Comparison of ENCODE assay signal across 9 cellular contexts in the genomic region with DNA sequence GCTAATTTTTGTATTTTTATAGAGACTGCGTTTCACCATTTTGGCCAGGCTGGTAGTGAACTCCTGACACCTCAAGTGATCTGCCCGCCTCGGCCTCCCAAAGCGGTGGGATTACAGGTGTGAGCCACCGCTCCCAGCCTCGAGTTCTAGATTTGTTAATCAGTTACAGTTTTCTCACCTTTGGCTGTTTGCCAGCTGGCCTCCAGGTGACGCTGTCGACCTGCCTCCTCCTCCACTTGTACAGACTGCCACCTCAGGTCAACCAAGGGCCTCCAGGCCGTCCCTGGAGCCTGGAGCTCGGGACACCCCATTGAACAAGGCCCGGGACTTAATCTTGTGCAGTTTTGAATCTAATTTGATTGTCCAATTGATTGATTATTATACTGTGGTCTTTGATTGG. TPM values are rescaled to one million over a fixed set of nuclear protein-coding genes. Genes with fewer than 3 reads are reported as not detected.
A peak's percentile ranks its signal among the peaks of the same experiment; 100 is the strongest.
DNase-seq lines count a peak whose midpoint lies in the region; ATAC-seq, FAIRE-seq and TF ChIP-seq lines count a peak whose summit lies in the region.
"Had no signal": no experiment of that assay in that cellular context is flagged by ENCODE, and none has a peak within 500 bp of the region (broad histone marks: within the 10 kb centered on the region; RNA-seq: fewer than 3 reads in every experiment).

No MANE protein-coding gene starts in this region.

- 29% methylated on average over 11 of the region's 11 CpGs for WGBS in K562 (ENCODE audit: insufficient coverage, low coverage, missing lambda C conversion rate)

- H3K9ac ChIP-seq in OCI-LY1 (ENCODE audit: low read length): no peak overlapping the region
- no peak overlapping the region for H3K9ac ChIP-seq in K562 (ENCODE audit: insufficient read depth in 1 of 2, low read depth in 2 of 2, low read length in 2 of 2)

- H3K9me1 ChIP-seq in K562 (ENCODE audit: control insufficient read depth, insufficient read depth, low read length): no peaks in the 10 kb centered on the region

- H3K9me3 ChIP-seq in OCI-LY1 (ENCODE audit: low read length): no peaks in the 10 kb centered on the region
- H3K9me3 ChIP-seq in K562 (replicated peaks; ENCODE audit: control insufficient read depth, insufficient read depth, low read depth, low read length): no peaks in the 10 kb centered on the region
- H3K9me3 ChIP-seq in A673 (ENCODE audit: low read depth, low read length, poor library complexity, severe bottlenecking): no peaks in the 10 kb centered on the region
- H3K9me3 ChIP-seq: prostate gland had no signal

- no peak overlapping the region for H2AFZ ChIP-seq in OCI-LY1 (ENCODE audit: low read length)
- no peak overlapping the region for H2AFZ ChIP-seq in K562 (ENCODE audit: low read depth, low read length)

- no peak for TF ChIP-seq EP300 in K562 (IDR thresholded peaks at IDR 0.05; ENCODE audit: low read length)

- in situ Hi-C loops in K562 (cut with MboI): no loop called here

- H3K79me2 ChIP-seq in OCI-LY1 (ENCODE audit: insufficient read depth, low read length): no peaks in the 10 kb centered on the region
- H3K79me2 ChIP-seq in K562 (ENCODE audit: control insufficient read depth, insufficient read depth, low read length): no peaks in the 10 kb centered on the region

- no TSS peak for BruUV-seq in K562 (replicated peaks; lab: Mats Ljungman, UMichigan)
- no TSS peak for BruUV-seq in A673 (replicated peaks; lab: Mats Ljungman, UMichigan)

- no peaks in the 10 kb centered on the region; the same call in 1 of the 2 replicates for H3K27me3 ChIP-seq in OCI-LY1 (ENCODE audit: insufficient read depth, low read length)
- no peaks in the 10 kb centered on the region; a peak in 1 of 5 replicates for H3K27me3 ChIP-seq in K562 (ENCODE audit: control insufficient read depth in 2 of 2, insufficient read depth in 2 of 2, low read length in 2 of 2)
- H3K27me3 ChIP-seq in A673 (replicated peaks; ENCODE audit: insufficient read depth, low read depth, low read length, poor library complexity): no peaks in the 10 kb centered on the region

- peak; percentile 51 for FAIRE-seq in K562 (lab: Jason Lieb, UNC)

- ATAC-seq in K562: peak; percentile 77
- no peak for ATAC-seq in HG03025 (IDR thresholded peaks at IDR 0.05; ENCODE audit: low FRiP score, unreplicated experiment)
- no peak for ATAC-seq in HG03469 (IDR thresholded peaks at IDR 0.05; ENCODE audit: unreplicated experiment)

- H3K36me3 ChIP-seq in OCI-LY1 (ENCODE audit: insufficient read depth, low read length) (no peaks in the 10 kb centered on the region), K562 (ENCODE audit: control insufficient read depth, insufficient read depth, low read length) (no peaks in the 10 kb centered on the region), A673 (ENCODE audit: insufficient read depth, low read length, poor library complexity, severe bottlenecking) (no peaks in the 10 kb centered on the region)
- H3K36me3 ChIP-seq: prostate gland had no signal

- TF ChIP-seq CTCF in GM12872 (IDR thresholded peaks at IDR 0.05; ENCODE audit: insufficient read depth, low read depth, low read length) (peak; percentile 75), OCI-LY1 (IDR thresholded peaks at IDR 0.05; ENCODE audit: low read length) (peak; percentile 76), K562 (IDR thresholded peaks at IDR 0.05 in 2 of 3, conservative IDR thresholded peaks at IDR 0.05 in 1 of 3; ENCODE audit: insufficient read depth in 2 of 3, low read depth in 1 of 3, low read length in 3 of 3) (peak; percentile 54 to 96 (median 72); a peak in 5 of 6 replicates), A673 (conservative IDR thresholded peaks at IDR 0.05; ENCODE audit: low read depth, low read length) (no peak)

- H3K9me2 ChIP-seq in OCI-LY1 (ENCODE audit: low read depth, low read length): no peaks in the 10 kb centered on the region

- intact Hi-C loops in K562 (cut with micrococcal nuclease): loop anchor here (2.0 kb wide), 1 partner anchor 67 kb away; no protein-coding TSS in a partner anchor
- intact Hi-C loops in A673 (cut with micrococcal nuclease; ENCODE audit: unreplicated experiment): no loop called here

- DNase-seq in K562 (ENCODE audit: extremely low read depth in 1 of 4, low spot score in 3 of 4) (peak; percentile 50 to 72 (median 55)), renal cortical epithelial cell (ENCODE audit: low read depth) (peak; percentile 25), amygdala (lab: John Stamatoyannopoulos, UW) (no peak), A673 (ENCODE audit: low spot score) (no peak)

- TF ChIP-seq RAD21 in K562 (CRISPR knock-in tag; conservative IDR thresholded peaks at IDR 0.05 in 1 of 2, IDR thresholded peaks at IDR 0.05 in 1 of 2): peak in 1 of 2 experiments; percentile 39; a peak in 1 of 4 replicates

- no peak overlapping the region for H3K27ac ChIP-seq in OCI-LY1 (ENCODE audit: low read depth, low read length, poor library complexity, severe bottlenecking)
- no peak overlapping the region for H3K27ac ChIP-seq in K562 (ENCODE audit: extremely low read depth, low read depth, low read length)
- H3K27ac ChIP-seq in A673 (ENCODE audit: low read depth, low read length, poor library complexity, severe bottlenecking): no peak overlapping the region
- H3K27ac ChIP-seq: prostate gland had no signal

- H3K4me2 ChIP-seq in OCI-LY1 (ENCODE audit: low read length) (no peak overlapping the region), K562 (ENCODE audit: insufficient read depth, low read length) (no peak overlapping the region)

- POLR2A ChIA-PET in K562 (lab: Yijun Ruan, JAX): no interaction called here
- POLR2A ChIA-PET in A673 (lab: Charles Lee; ENCODE audit: low non-redundant PET): no interaction called here

- H3K4me1 ChIP-seq in OCI-LY1 (ENCODE audit: insufficient read depth, low read length, severe bottlenecking) (no peaks in the 10 kb centered on the region), K562 (replicated peaks in 1 of 2; ENCODE audit: control insufficient read depth in 2 of 2, insufficient read depth in 2 of 2, low read length in 2 of 2) (peaks cover 6% of the 10 kb centered on the region in 2 experiments; a peak in 3 of 5 replicates), A673 (ENCODE audit: insufficient read depth, low read length, poor library complexity, severe bottlenecking) (no peaks in the 10 kb centered on the region)
- H3K4me1 ChIP-seq: prostate gland had no signal

- H4K20me1 ChIP-seq in OCI-LY1 (ENCODE audit: insufficient read depth, low read length) (no peaks in the 10 kb centered on the region), K562 (replicated peaks; ENCODE audit: control insufficient read depth, insufficient read depth, low read length) (no peaks in the 10 kb centered on the region)

- CTCF ChIA-PET in K562 (lab: Yijun Ruan, JAX; ENCODE audit: low intra/inter-chr PET ratio) (interaction anchor here (0.8 to 0.9 kb wide), 2 partner anchors 67 to 393 kb away, joined by 4 read pairs; no protein-coding TSS in a partner anchor), A673 (lab: Charles Lee) (interaction anchor here (0.6 to 1.2 kb wide), 2 partner anchors 43 to 85 kb away, joined by 3 to 9 read pairs; no protein-coding TSS in a partner anchor)

- no peaks in the 10 kb centered on the region for H3F3A ChIP-seq in OCI-LY1 (ENCODE audit: insufficient read depth, low read length)

- H3K4me3 ChIP-seq in OCI-LY1 (ENCODE audit: low read depth, low read length, poor library complexity, severe bottlenecking): no peak overlapping the region
- H3K4me3 ChIP-seq in K562: no peak overlapping the region
- H3K4me3 ChIP-seq in A673 (ENCODE audit: low read depth, low read length, poor library complexity, severe bottlenecking): no peak overlapping the region
- H3K4me3 ChIP-seq: prostate gland had no signal

- no peak for TF ChIP-seq POLR2A in K562 (conservative IDR thresholded peaks at IDR 0.05)

RNA-seq across cellular contexts. Expression of gene IER2, which starts 45.5 kb away (rescaled TPM):
- total RNA-seq in K562 (2011; cell fraction: chromatin; rRNA removed; ENCODE audit: low replicate concordance): 67.1 and 140 TPM in 2 replicates
- total RNA-seq in K562 (2011; cell fraction: nucleolus; rRNA removed): 139 and 159 TPM in 2 replicates
- 90.2 and 96.9 TPM in 2 replicates for total RNA-seq in K562 (2011; cell fraction: nucleoplasm; rRNA removed)
- total RNA-seq in K562 (2014; rRNA removed): 84.5 and 134 TPM in 2 replicates
- 23.6 and 24.4 TPM in 2 replicates for total RNA-seq in K562 (2014; rRNA removed; fragmentation: Illumina TruSeq; extraction: Trizol)
- total RNA-seq in K562 (2015; rRNA removed; fragmentation: Illumina TruSeq; extraction: Trizol): 14.8 and 17.4 TPM in 2 replicates
- 205 and 214 TPM in 2 replicates for total RNA-seq in K562 (2021)
- 23.7 and 32.9 TPM in 2 replicates for polyA plus RNA-seq in K562 (2011; rRNA removed)
- 37.6 and 91.2 TPM in 2 replicates for polyA plus RNA-seq in K562 (2011; cell fraction: cytosol; rRNA removed)
- 112 and 193 TPM in 2 replicates for polyA plus RNA-seq in K562 (2011; cell fraction: nucleus; rRNA removed)
- 158 and 169 TPM in 2 replicates for polyA plus RNA-seq in K562 (2012)
- polyA plus RNA-seq in K562 (2014; fragmentation: Illumina TruSeq; extraction: Trizol): 35.5 and 67.9 TPM in 2 replicates
- 1 to 10 TPM; 4.5 to 5.1 TPM for polyA plus RNA-seq in K562 (2014; fragmentation: Nextera tagmentation; extraction: Ambion mirVana)
- polyA plus RNA-seq in K562 (2014; rRNA removed): 127 and 140 TPM in 2 replicates
- polyA minus RNA-seq in K562 (2011; rRNA and poly(A)+ RNA removed): 8.8 and 9.1 TPM in 2 replicates
- 38.4 and 48.8 TPM in 2 replicates for polyA minus RNA-seq in K562 (2011; cell fraction: cytosol; rRNA and poly(A)+ RNA removed)
- polyA minus RNA-seq in K562 (2011; cell fraction: nucleus; rRNA and poly(A)+ RNA removed): 39.2 and 41.5 TPM in 2 replicates
- total RNA-seq in renal cortical epithelial cell: 15.6 and 27.9 TPM in 2 replicates
- total RNA-seq in A673 (2021): 148 and 164 TPM in 2 replicates

RNA-seq across cellular contexts. Expression of gene STX10, which starts 45.5 kb away (rescaled TPM):
- 25.6 and 67.7 TPM in 2 replicates for total RNA-seq in K562 (2011; cell fraction: chromatin; rRNA removed; ENCODE audit: low replicate concordance)
- 56.9 and 60.3 TPM in 2 replicates for total RNA-seq in K562 (2011; cell fraction: nucleolus; rRNA removed)
- total RNA-seq in K562 (2011; cell fraction: nucleoplasm; rRNA removed): 42.4 and 42.7 TPM in 2 replicates
- total RNA-seq in K562 (2014; rRNA removed): 57.8 and 59.2 TPM in 2 replicates
- total RNA-seq in K562 (2014; rRNA removed; fragmentation: Illumina TruSeq; extraction: Trizol): 12.6 and 19.0 TPM in 2 replicates
- 31.0 and 33.9 TPM in 2 replicates for total RNA-seq in K562 (2015; rRNA removed; fragmentation: Illumina TruSeq; extraction: Trizol)
- total RNA-seq in K562 (2021): 39.6 and 41.6 TPM in 2 replicates
- 46.6 and 77.4 TPM in 2 replicates for polyA plus RNA-seq in K562 (2011; rRNA removed)
- 62.2 and 72.6 TPM in 2 replicates for polyA plus RNA-seq in K562 (2011; cell fraction: cytosol; rRNA removed)
- 159 and 172 TPM in 2 replicates for polyA plus RNA-seq in K562 (2011; cell fraction: nucleus; rRNA removed)
- 46.6 and 75.7 TPM in 2 replicates for polyA plus RNA-seq in K562 (2012)
- polyA plus RNA-seq in K562 (2014; fragmentation: Illumina TruSeq; extraction: Trizol): 30.3 and 35.2 TPM in 2 replicates
- polyA plus RNA-seq in K562 (2014; fragmentation: Nextera tagmentation; extraction: Ambion mirVana): 1 to 10 TPM in 1 of 2 experiments, under 1 TPM in 1; 0.51 to 1.7 TPM
- polyA plus RNA-seq in K562 (2014; rRNA removed): 66.3 and 78.0 TPM in 2 replicates
- polyA minus RNA-seq in K562 (2011; rRNA and poly(A)+ RNA removed): 12.8 and 14.0 TPM in 2 replicates
- 14.0 and 15.9 TPM in 2 replicates for polyA minus RNA-seq in K562 (2011; cell fraction: cytosol; rRNA and poly(A)+ RNA removed)
- 10.5 and 19.3 TPM in 2 replicates for polyA minus RNA-seq in K562 (2011; cell fraction: nucleus; rRNA and poly(A)+ RNA removed)
- total RNA-seq in renal cortical epithelial cell: 37.1 and 67.0 TPM in 2 replicates
- 63.3 and 69.5 TPM in 2 replicates for total RNA-seq in A673 (2021)

Comparison
In these comparisons a context has a peak if more than half of its experiments do, and no peak if none do; other contexts are left out.
1. DNase-seq: peak in K562 (4 of 4) and renal cortical epithelial cell (single experiment); none in amygdala (0 of 56) and A673 (single experiment).